ENCODE assay signal across 9 cellular contexts in the genomic region with DNA sequence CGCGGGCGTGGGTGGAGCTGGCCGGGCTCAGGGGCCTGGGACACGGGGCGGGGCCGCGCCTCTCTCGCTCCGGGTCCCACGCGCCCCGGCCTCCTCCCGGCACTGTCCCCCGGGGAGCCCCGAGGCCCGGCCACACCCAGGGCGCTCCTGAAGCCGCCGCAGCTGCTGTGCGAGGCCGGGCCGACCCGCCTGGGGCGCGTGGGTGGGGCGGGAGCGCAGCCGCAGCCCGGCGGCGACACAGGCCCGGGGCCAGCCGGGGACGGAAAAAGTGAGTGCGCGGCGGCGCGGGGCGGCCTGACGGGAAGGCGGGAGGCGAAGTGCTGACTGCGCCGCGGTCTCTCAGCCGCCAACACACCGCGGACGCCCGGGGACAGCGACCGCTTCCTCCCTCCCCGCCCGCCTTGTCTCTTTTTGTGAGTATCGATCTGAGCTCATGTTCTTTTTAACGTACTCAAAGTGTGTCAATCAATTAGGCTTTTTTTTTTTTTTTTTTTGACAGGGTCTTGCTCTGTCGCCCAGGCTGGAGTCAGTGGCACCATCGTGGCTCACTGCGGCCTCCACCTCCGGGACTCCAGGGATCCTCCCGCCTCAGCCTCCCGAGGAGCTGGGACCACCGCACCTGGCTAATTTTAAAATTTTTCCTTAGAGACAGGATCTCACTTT. TPM values are rescaled to one million over a fixed set of nuclear protein-coding genes. Genes with fewer than 3 reads are reported as not detected.
DNase-seq lines count a peak whose midpoint lies in the region; ATAC-seq lines count a peak whose summit lies in the region.
"Had no signal": no experiment of that assay in that cellular context is flagged by ENCODE, and none has a peak within 500 bp of the region (broad histone marks: within the 10 kb centered on the region; RNA-seq: fewer than 3 reads in every experiment).

No MANE protein-coding gene starts in this region.

- 10% methylated on average over 65 of the region's 65 CpGs for WGBS in ectodermal cell, 2 experiments

- H3K27ac Mint-ChIP-seq in CD4-positive, CD25-positive, alpha-beta regulatory T cell, result peak overlapping the region in 2 of 3 donors; percentile 11 to 51

- H3K27me3 Mint-ChIP-seq in CD4-positive, CD25-positive, alpha-beta regulatory T cell, result peaks cover 10% of the 10 kb centered on the region

- no peaks in the 10 kb centered on the region for H3K9me3 ChIP-seq in CD4-positive, CD25-positive, alpha-beta regulatory T cell (ENCODE audit: control insufficient read depth in 2 of 2, low read length in 2 of 2)
- no peaks in the 10 kb centered on the region for H3K9me3 ChIP-seq in ectodermal cell (ENCODE audit: control insufficient read depth, low read length)

- no peaks in the 10 kb centered on the region for H3K9me3 Mint-ChIP-seq in CD4-positive, CD25-positive, alpha-beta regulatory T cell

- H3K4me1 Mint-ChIP-seq in CD4-positive, CD25-positive, alpha-beta regulatory T cell, result peaks cover 3 to 37% (median 14%) of the 10 kb centered on the region in 4 donors

- no peak overlapping the region for H3K4me3 ChIP-seq in CD4-positive, CD25-positive, alpha-beta regulatory T cell (ENCODE audit: low read depth, low read length)
- H3K4me3 ChIP-seq in Jurkat, Clone E6-1 (ENCODE audit: low read length), result peak overlapping the region; percentile 23
- H3K4me3 ChIP-seq in ectodermal cell (ENCODE audit: insufficient read depth, low read depth, low read length), result peak overlapping the region; percentile 16

- no peaks in the 10 kb centered on the region for H3K36me3 ChIP-seq in CD4-positive, CD25-positive, alpha-beta regulatory T cell (ENCODE audit: control insufficient read depth, insufficient read depth, low read length)
- no peaks in the 10 kb centered on the region for H3K36me3 ChIP-seq in ectodermal cell (ENCODE audit: control insufficient read depth, insufficient read depth, low read length)

- peaks cover 25% of the 10 kb centered on the region for H3K4me1 ChIP-seq in CD4-positive, CD25-positive, alpha-beta regulatory T cell (ENCODE audit: control insufficient read depth, insufficient read depth, low read length, poor library complexity, severe bottlenecking)
- peaks cover 5% of the 10 kb centered on the region for H3K4me1 ChIP-seq in ectodermal cell (ENCODE audit: control insufficient read depth, insufficient read depth, low read length)

- ATAC-seq in CD4-positive, CD25-positive, alpha-beta regulatory T cell (ENCODE audit: low read depth in 2 of 2), result peak; percentile 81 to 84
- peak; percentile 48 for ATAC-seq in GM19468 (IDR thresholded peaks at IDR 0.05; ENCODE audit: extremely low read depth, unreplicated experiment)

- peak; percentile 54 to 81 (median 64) for DNase-seq in CD4-positive, CD25-positive, alpha-beta regulatory T cell
- DNase-seq in Jurkat, Clone E6-1 (ENCODE audit: low read depth, low spot score), result no peak
- peak; percentile 75 to 81 for DNase-seq in activated CD4-positive, alpha-beta T cell treated with anti-CD3 and anti-CD28 coated beads, Interleukin-2, amount 50 U/mL, for 4 hours
- peak; percentile 92 for DNase-seq in mesenteric fat pad (ENCODE audit: low spot score)
- DNase-seq in stimulated activated CD8-positive, alpha-beta memory T cell treated with anti-CD3 and anti-CD28 coated beads, Interleukin-2, amount 100 ng/mL, for 48 hours (ENCODE audit: low read depth in 2 of 2), result peak; percentile 85 to 89
- DNase-seq in NK-92 treated with Interleukin-12 subunit alpha and Interleukin-12 subunit beta, amount 100 ng/mL, for 24 hours (lab: John Stamatoyannopoulos, UW), result no peak

- no peak overlapping the region for H3K27ac ChIP-seq in CD4-positive, CD25-positive, alpha-beta regulatory T cell (ENCODE audit: insufficient read depth, low read length, poor library complexity, severe bottlenecking)
- no peak overlapping the region for H3K27ac ChIP-seq in ectodermal cell (ENCODE audit: insufficient read depth, low read depth, low read length, poor library complexity, severe bottlenecking)

- no peaks in the 10 kb centered on the region for H3K36me3 Mint-ChIP-seq in CD4-positive, CD25-positive, alpha-beta regulatory T cell

- H3K27me3 ChIP-seq in CD4-positive, CD25-positive, alpha-beta regulatory T cell (ENCODE audit: control insufficient read depth, insufficient read depth, low read length), result no peaks in the 10 kb centered on the region
- peaks cover 31% of the 10 kb centered on the region for H3K27me3 ChIP-seq in ectodermal cell (ENCODE audit: control insufficient read depth, insufficient read depth, low read length, poor library complexity, severe bottlenecking)

- H3K4me3 Mint-ChIP-seq in CD4-positive, CD25-positive, alpha-beta regulatory T cell, result peak overlapping the region in 3 of 4 donors; percentile 77 to 81 (median 78)

RNA-seq across cellular contexts. Expression of a gene that starts 14.5 kb away (rescaled TPM):
- 12.3 TPM for total RNA-seq in CD4-positive, CD25-positive, alpha-beta regulatory T cell
- polyA plus RNA-seq in CD4-positive, CD25-positive, alpha-beta regulatory T cell, result 1 to 10 TPM; 6.0 to 8.6 (median 6.6) TPM
- polyA plus RNA-seq in Jurkat, Clone E6-1 (2012; ENCODE audit: insufficient read depth, insufficient read length), result 3.5 TPM
- polyA plus RNA-seq in ectodermal cell (2013, experiment 1 of 4), result not detected
- polyA plus RNA-seq in ectodermal cell (2013, experiment 2 of 4), result not detected
- not detected for polyA plus RNA-seq in ectodermal cell (2013, experiment 3 of 4)
- not detected for polyA plus RNA-seq in ectodermal cell (2013, experiment 4 of 4)
- 0.42 TPM for total RNA-seq in mesenteric fat pad
- total RNA-seq: SK-MEL-5 had no signal

RNA-seq across cellular contexts. Expression of a gene that starts 25.3 kb away (rescaled TPM):
- total RNA-seq in CD4-positive, CD25-positive, alpha-beta regulatory T cell, result 0.44 TPM
- not detected for polyA plus RNA-seq in CD4-positive, CD25-positive, alpha-beta regulatory T cell
- 1.3 TPM for polyA plus RNA-seq in Jurkat, Clone E6-1 (2012; ENCODE audit: insufficient read depth, insufficient read length)
- not detected for polyA plus RNA-seq in ectodermal cell (2013, experiment 1 of 4)
- polyA plus RNA-seq in ectodermal cell (2013, experiment 2 of 4), result not detected
- not detected for polyA plus RNA-seq in ectodermal cell (2013, experiment 3 of 4)
- polyA plus RNA-seq in ectodermal cell (2013, experiment 4 of 4), result not detected
- total RNA-seq in mesenteric fat pad, result not detected
- total RNA-seq: SK-MEL-5 had no signal

RNA-seq across cellular contexts. Expression of a gene that starts 35.2 kb away (rescaled TPM):
- total RNA-seq in CD4-positive, CD25-positive, alpha-beta regulatory T cell, result 3.8 TPM
- under 1 TPM in 2 of 4 donors, not detected in 2; 0.16 to 0.67 TPM for polyA plus RNA-seq in CD4-positive, CD25-positive, alpha-beta regulatory T cell
- polyA plus RNA-seq in Jurkat, Clone E6-1 (2012; ENCODE audit: insufficient read depth, insufficient read length), result not detected
- polyA plus RNA-seq in ectodermal cell (2013, experiment 1 of 4), result 1.1 TPM
- 0.66 TPM for polyA plus RNA-seq in ectodermal cell (2013, experiment 2 of 4)
- polyA plus RNA-seq in ectodermal cell (2013, experiment 3 of 4), result 0.59 TPM
- 0.57 TPM for polyA plus RNA-seq in ectodermal cell (2013, experiment 4 of 4)
- 1.1 TPM for total RNA-seq in mesenteric fat pad
- total RNA-seq: SK-MEL-5 had no signal

Comparison
In these comparisons a context has a peak if more than half of its experiments do, and no peak if none do; other contexts are left out.
1. DNase-seq: peak in CD4-positive, CD25-positive, alpha-beta regulatory T cell (3 of 3), activated CD4-positive, alpha-beta T cell treated with anti-CD3 and anti-CD28 coated beads, Interleukin-2, amount 50 U/mL, for 4 hours (2 of 2), mesenteric fat pad (single experiment) and stimulated activated CD8-positive, alpha-beta memory T cell treated with anti-CD3 and anti-CD28 coated beads, Interleukin-2, amount 100 ng/mL, for 48 hours (2 of 2); none in Jurkat, Clone E6-1 (single experiment) and NK-92 treated with Interleukin-12 subunit alpha and Interleukin-12 subunit beta, amount 100 ng/mL, for 24 hours (single experiment).